Comparison of ENCODE assay signal across 16 cellular contexts in the genomic region with DNA sequence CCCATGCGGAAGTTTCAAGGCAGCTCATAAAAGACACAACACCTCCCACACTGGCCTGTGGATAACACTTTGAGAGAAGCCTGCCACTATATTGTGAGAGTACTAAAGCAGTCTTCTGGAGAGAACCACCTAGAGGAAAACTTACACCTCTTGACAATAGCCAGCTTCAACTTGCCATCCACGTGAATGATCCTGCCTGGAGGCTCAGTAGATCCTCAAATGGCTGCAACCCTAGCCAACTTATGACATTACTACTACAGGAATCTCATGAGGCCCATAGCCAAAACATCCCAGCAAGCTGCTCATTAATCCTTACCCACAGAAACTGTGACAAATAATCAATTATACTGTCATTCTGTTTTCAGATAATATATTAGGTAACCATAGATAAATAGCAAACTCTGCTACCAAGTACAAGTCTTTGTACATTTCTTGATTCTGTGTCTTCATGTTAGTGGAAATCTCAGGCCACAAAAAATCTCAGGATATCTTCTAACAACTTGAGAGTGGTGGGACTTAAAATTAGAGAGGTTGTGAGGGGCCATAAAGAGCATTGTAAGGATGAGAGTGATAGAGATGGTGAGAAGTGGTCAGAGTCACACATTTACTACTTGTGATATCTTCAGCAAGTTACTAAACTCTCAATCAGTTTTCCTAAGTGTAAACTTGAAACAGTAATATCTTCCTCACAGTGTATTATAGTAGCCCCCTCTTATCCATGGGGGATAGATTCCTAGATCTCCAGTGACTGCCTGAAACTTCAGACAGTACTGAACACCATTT.
A peak's percentile ranks its signal among the peaks of the same experiment; 100 is the strongest.
DNase-seq lines count a peak whose midpoint lies in the region; ATAC-seq and TF ChIP-seq lines count a peak whose summit lies in the region.
"Had no signal": no experiment of that assay in that cellular context is flagged by ENCODE, and none has a peak within 500 bp of the region (broad histone marks: within the 10 kb centered on the region; RNA-seq: fewer than 3 reads in every experiment).

No MANE protein-coding gene starts in this region.

- H3K9ac ChIP-seq in SK-N-SH (no peak overlapping the region), fibroblast of lung (ENCODE audit: insufficient read depth, low read length) (no peak overlapping the region), neural progenitor cell (no peak overlapping the region)

- ATAC-seq in GM18502 (IDR thresholded peaks at IDR 0.05; ENCODE audit: poor library complexity, unreplicated experiment) (peak; percentile 7), HG03432 (IDR thresholded peaks at IDR 0.05; ENCODE audit: unreplicated experiment) (no peak)

- no peak for TF ChIP-seq RAD21 in SK-N-SH (IDR thresholded peaks at IDR 0.05; ENCODE audit: low read length)

- H2AFZ ChIP-seq in SK-N-SH (ENCODE audit: low read depth) (peak overlapping the region; percentile 75; the same call in 1 of the 2 replicates), fibroblast of lung (ENCODE audit: low read length) (peak overlapping the region; percentile 88), neural progenitor cell (replicated peaks) (peak overlapping the region; percentile 27)

- TF ChIP-seq EP300 in SK-N-SH (IDR thresholded peaks at IDR 0.05; ENCODE audit: borderline replicate concordance in 1 of 2, low read depth in 1 of 2, low read length in 1 of 2) = no peak

- no peak for TF ChIP-seq CTCF in SK-N-SH (IDR thresholded peaks at IDR 0.05)
- no peak for TF ChIP-seq CTCF in fibroblast of lung (conservative IDR thresholded peaks at IDR 0.05 in 1 of 2, IDR thresholded peaks at IDR 0.05 in 1 of 2; ENCODE audit: low read depth in 1 of 2, low read length in 2 of 2)
- no peak for TF ChIP-seq CTCF in neural progenitor cell (IDR thresholded peaks at IDR 0.05)

- no peaks in the 10 kb centered on the region for H3K9me3 Mint-ChIP-seq in neural progenitor cell
- no peaks in the 10 kb centered on the region for H3K9me3 Mint-ChIP-seq in T-helper 2 cell treated with Interferon-gamma antibody and Interleukin-4, amounts not matched to agents 5 μg/mL and 100 μg/mL, for 36 hours
- H3K9me3 Mint-ChIP-seq: activated naive CD8-positive, alpha-beta T cell treated with anti-CD3 and anti-CD28 coated beads for 36 hours; stimulated activated naive CD8-positive, alpha-beta T cell treated with anti-CD3 and anti-CD28 coated beads, Interleukin-15, amount 100 ng/mL, for 72 hours had no signal

- H3K36me3 ChIP-seq in SK-N-SH (replicated peaks in 1 of 2; ENCODE audit: control insufficient read depth in 1 of 2, insufficient read depth in 2 of 2, low read length in 1 of 2) = no peaks in the 10 kb centered on the region
- no peaks in the 10 kb centered on the region for H3K36me3 ChIP-seq in fibroblast of lung (ENCODE audit: control insufficient read depth, insufficient read depth, low read length)
- no peaks in the 10 kb centered on the region for H3K36me3 ChIP-seq in neural progenitor cell
- H3K36me3 ChIP-seq: colonic mucosa, prostate gland had no signal

- DNase-seq in SK-N-SH = no peak
- peak; percentile 2 to 89 for DNase-seq in fibroblast of lung (ENCODE audit: low read depth in 2 of 2)
- no peak for DNase-seq in neural progenitor cell (ENCODE audit: low spot score)
- DNase-seq in T-helper 2 cell treated with Interferon-gamma antibody and Interleukin-4, amounts not matched to agents 5 μg/mL and 100 μg/mL, for 36 hours (ENCODE audit: low spot score) = no peak
- no peak for DNase-seq in GDM1 (lab: John Stamatoyannopoulos, UW)
- no peak for DNase-seq in COLO829 (ENCODE audit: low spot score)
- DNase-seq: activated naive CD8-positive, alpha-beta T cell treated with anti-CD3 and anti-CD28 coated beads for 36 hours; C1 segment of cervical spinal cord; colonic mucosa; left colon; NCI-H2171; stimulated activated CD4-positive, alpha-beta T cell treated with anti-CD3 and anti-CD28 coated beads, Interleukin-4, amount 100 ng/mL, for 24 hours; stimulated activated naive CD8-positive, alpha-beta T cell treated with anti-CD3 and anti-CD28 coated beads, Interleukin-15, amount 100 ng/mL, for 72 hours had no signal

- CTCF ChIA-PET in SK-N-SH (lab: Yijun Ruan, JAX) = no interaction called here

- no peaks in the 10 kb centered on the region; a peak in 1 of 4 replicates for H3K4me1 ChIP-seq in SK-N-SH (ENCODE audit: control insufficient read depth in 1 of 2, insufficient read depth in 2 of 2, low read depth in 1 of 2, low read length in 1 of 2)
- peaks cover 2% of the 10 kb centered on the region for H3K4me1 ChIP-seq in fibroblast of lung (ENCODE audit: control insufficient read depth, extremely low read depth, insufficient read depth, low read length)
- H3K4me1 ChIP-seq in neural progenitor cell = peaks cover 6% of the 10 kb centered on the region
- H3K4me1 ChIP-seq: colonic mucosa, prostate gland had no signal

- no peak overlapping the region for H3K4me2 ChIP-seq in SK-N-SH
- H3K4me2 ChIP-seq in fibroblast of lung (ENCODE audit: extremely low read depth, insufficient read depth, low read length) = no peak overlapping the region
- H3K4me2 ChIP-seq in neural progenitor cell = no peak overlapping the region

- H3K4me3 ChIP-seq in SK-N-SH (ENCODE audit: low read depth in 2 of 2, low read length in 1 of 2) (no peak overlapping the region), fibroblast of lung (replicated peaks in 1 of 4; ENCODE audit: control extremely low read depth in 1 of 4, insufficient read depth in 1 of 4, low read depth in 3 of 4, low read length in 4 of 4) (no peak overlapping the region), neural progenitor cell (no peak overlapping the region)
- H3K4me3 ChIP-seq: prostate gland had no signal

- no peak overlapping the region for H3K27ac Mint-ChIP-seq in neural progenitor cell
- H3K27ac Mint-ChIP-seq in T-helper 2 cell treated with Interferon-gamma antibody and Interleukin-4, amounts not matched to agents 5 μg/mL and 100 μg/mL, for 36 hours = no peak overlapping the region
- H3K27ac Mint-ChIP-seq: activated naive CD8-positive, alpha-beta T cell treated with anti-CD3 and anti-CD28 coated beads for 36 hours; stimulated activated naive CD8-positive, alpha-beta T cell treated with anti-CD3 and anti-CD28 coated beads, Interleukin-15, amount 100 ng/mL, for 72 hours had no signal

- H3K27me3 ChIP-seq in SK-N-SH (ENCODE audit: insufficient read depth) (no peaks in the 10 kb centered on the region), fibroblast of lung (ENCODE audit: control insufficient read depth, insufficient read depth, low read length) (no peaks in the 10 kb centered on the region), neural progenitor cell (no peaks in the 10 kb centered on the region)
- H3K27me3 ChIP-seq: colonic mucosa had no signal

- peaks cover 3% of the 10 kb centered on the region for H3F3A ChIP-seq in SK-N-SH (replicated peaks; ENCODE audit: insufficient read depth)
- H3F3A ChIP-seq in neural progenitor cell (ENCODE audit: low read depth) = no peaks in the 10 kb centered on the region

- H4K20me1 ChIP-seq in SK-N-SH (ENCODE audit: insufficient read depth) = no peaks in the 10 kb centered on the region
- no peaks in the 10 kb centered on the region for H4K20me1 ChIP-seq in fibroblast of lung (ENCODE audit: control insufficient read depth, extremely low read depth, insufficient read depth, low read length)
- H4K20me1 ChIP-seq in neural progenitor cell (ENCODE audit: low read depth) = no peaks in the 10 kb centered on the region

- H3K27me3 Mint-ChIP-seq in neural progenitor cell (ENCODE audit: insufficient read depth, low read depth) = no peaks in the 10 kb centered on the region
- no peaks in the 10 kb centered on the region for H3K27me3 Mint-ChIP-seq in T-helper 2 cell treated with Interferon-gamma antibody and Interleukin-4, amounts not matched to agents 5 μg/mL and 100 μg/mL, for 36 hours (ENCODE audit: low read depth)
- H3K27me3 Mint-ChIP-seq: activated naive CD8-positive, alpha-beta T cell treated with anti-CD3 and anti-CD28 coated beads for 36 hours; stimulated activated naive CD8-positive, alpha-beta T cell treated with anti-CD3 and anti-CD28 coated beads, Interleukin-15, amount 100 ng/mL, for 72 hours had no signal

- H3K36me3 Mint-ChIP-seq in neural progenitor cell = no peaks in the 10 kb centered on the region
- H3K36me3 Mint-ChIP-seq in T-helper 2 cell treated with Interferon-gamma antibody and Interleukin-4, amounts not matched to agents 5 μg/mL and 100 μg/mL, for 36 hours (ENCODE audit: low read depth) = no peaks in the 10 kb centered on the region
- H3K36me3 Mint-ChIP-seq: activated naive CD8-positive, alpha-beta T cell treated with anti-CD3 and anti-CD28 coated beads for 36 hours had no signal

- WGBS in SK-N-SH (ENCODE audit: low lambda C conversion rate) = 100% methylated on average over 1 of the region's 2 CpGs

- no peak overlapping the region for H3K4me3 Mint-ChIP-seq in neural progenitor cell
- H3K4me3 Mint-ChIP-seq in T-helper 2 cell treated with Interferon-gamma antibody and Interleukin-4, amounts not matched to agents 5 μg/mL and 100 μg/mL, for 36 hours = no peak overlapping the region
- H3K4me3 Mint-ChIP-seq: activated naive CD8-positive, alpha-beta T cell treated with anti-CD3 and anti-CD28 coated beads for 36 hours; stimulated activated naive CD8-positive, alpha-beta T cell treated with anti-CD3 and anti-CD28 coated beads, Interleukin-15, amount 100 ng/mL, for 72 hours had no signal

- H3K9me3 ChIP-seq in SK-N-SH (no peaks in the 10 kb centered on the region; the same call in 1 of the 2 replicates), fibroblast of lung (ENCODE audit: control insufficient read depth, insufficient read depth, low read depth, low read length) (no peaks in the 10 kb centered on the region), neural progenitor cell (ENCODE audit: low read depth) (no peaks in the 10 kb centered on the region)
- H3K9me3 ChIP-seq: colonic mucosa, prostate gland had no signal

- H3K79me2 ChIP-seq in SK-N-SH (ENCODE audit: insufficient read depth) = no peaks in the 10 kb centered on the region
- H3K79me2 ChIP-seq in fibroblast of lung (ENCODE audit: control insufficient read depth, insufficient read depth, low read length) = no peaks in the 10 kb centered on the region
- no peaks in the 10 kb centered on the region for H3K79me2 ChIP-seq in neural progenitor cell (ENCODE audit: low read depth)

- POLR2A ChIA-PET in SK-N-SH (lab: Yijun Ruan, JAX) = no interaction called here

- H3K9me2 ChIP-seq in SK-N-SH = no peaks in the 10 kb centered on the region

- H3K4me1 Mint-ChIP-seq in neural progenitor cell = peaks cover 8% of the 10 kb centered on the region
- no peaks in the 10 kb centered on the region for H3K4me1 Mint-ChIP-seq in T-helper 2 cell treated with Interferon-gamma antibody and Interleukin-4, amounts not matched to agents 5 μg/mL and 100 μg/mL, for 36 hours (ENCODE audit: low read depth)

- H3K27ac ChIP-seq in SK-N-SH (ENCODE audit: low read depth in 2 of 2, low read length in 1 of 2) (no peak overlapping the region), fibroblast of lung (ENCODE audit: insufficient read depth, low read length) (no peak overlapping the region), neural progenitor cell (no peak overlapping the region)
- H3K27ac ChIP-seq: colonic mucosa had no signal

TF ChIP-seq in SK-N-SH, 30 proteins besides CTCF, POLR2A, EP300 and RAD21 (continues in another document):
- no peak for TF ChIP-seq CHD2 (IDR thresholded peaks at IDR 0.05; ENCODE audit: low read length, partially characterized antibody)

Comparison
In these comparisons a context has a peak if more than half of its experiments do, and no peak if none do; other contexts are left out.
1. DNase-seq: peak in fibroblast of lung (2 of 2); none in SK-N-SH (single experiment), neural progenitor cell (single experiment), T-helper 2 cell treated with Interferon-gamma antibody and Interleukin-4, amounts not matched to agents 5 μg/mL and 100 μg/mL, for 36 hours (single experiment), GDM1 (single experiment) and COLO829 (single experiment).
2. H2AFZ ChIP-seq: peak in every context shown above with its lines; median percentile 88 in fibroblast of lung; 75 in SK-N-SH; 27 in neural progenitor cell.